Comparison of ENCODE assay signal across 8 cellular contexts in the genomic region with DNA sequence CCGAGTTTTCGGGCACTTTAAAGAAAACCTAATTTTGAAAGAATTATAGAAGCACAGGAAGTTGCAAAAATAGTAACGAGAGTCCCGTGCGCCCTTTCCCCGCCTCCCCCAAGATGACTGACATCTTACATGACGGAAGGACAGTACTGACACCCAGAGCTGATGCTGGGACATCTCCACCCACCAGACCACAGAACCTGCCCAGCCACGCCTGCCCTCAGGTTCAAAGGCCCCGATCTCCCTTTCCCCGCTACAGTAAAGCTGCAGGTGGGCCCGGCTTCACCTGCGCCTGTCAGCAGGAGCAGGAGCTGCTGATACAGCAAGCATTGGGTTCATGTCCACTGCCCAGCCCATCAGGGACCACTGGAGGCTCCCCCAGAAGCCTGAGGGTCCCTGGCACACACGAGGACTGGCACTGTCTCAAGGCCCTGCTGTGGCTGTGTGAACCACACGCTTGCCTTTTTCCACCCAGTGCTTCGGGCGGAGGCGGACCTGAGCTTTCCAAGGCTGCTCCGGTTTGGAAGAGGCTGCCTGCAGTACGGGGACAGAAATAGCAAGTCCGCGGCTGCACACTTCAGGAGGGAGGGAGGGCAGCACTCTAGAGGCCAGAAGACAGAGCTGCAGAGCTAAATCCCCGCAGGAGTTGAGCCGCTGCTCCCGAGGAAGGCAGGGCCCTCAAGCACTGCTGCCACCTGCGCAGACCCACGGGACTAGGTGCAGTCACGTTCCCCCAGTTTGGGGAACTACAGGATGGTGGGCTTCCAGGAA. TPM values are rescaled to one million over a fixed set of nuclear protein-coding genes. Genes with fewer than 3 reads are reported as not detected.
DNase-seq lines count a peak whose midpoint lies in the region; ATAC-seq lines count a peak whose summit lies in the region.

No MANE protein-coding gene starts in this region.

- peaks cover 0 to 28% (median 0%) of the 10 kb centered on the region in 3 donors for H3K36me3 Mint-ChIP-seq in naive thymus-derived CD8-positive, alpha-beta T cell

- DNase-seq in activated T-cell treated with anti-CD3 and anti-CD28 coated beads, Interleukin-2, amount 50 U/mL, for 48 hours, result peak; percentile 55 to 70
- peak; percentile 48 to 89 (median 76) for DNase-seq in naive thymus-derived CD8-positive, alpha-beta T cell
- DNase-seq in LoVo (ENCODE audit: low spot score) (no peak), DMS53 (lab: John Stamatoyannopoulos, UW) (no peak), T1000 (lab: John Stamatoyannopoulos, UW) (no peak), DMS79 (lab: John Stamatoyannopoulos, UW) (no peak)

- peak overlapping the region; percentile 26 to 83 (median 68) for H3K4me3 Mint-ChIP-seq in naive thymus-derived CD8-positive, alpha-beta T cell

- no peaks in the 10 kb centered on the region for H3K27me3 Mint-ChIP-seq in naive thymus-derived CD8-positive, alpha-beta T cell

- POLR2A ChIA-PET in naive thymus-derived CD8-positive, alpha-beta T cell (lab: Charles Lee), result interaction anchor here (0.5 to 3.9 kb wide), 18 partner anchors 10 to 520 kb away, joined by 3 to 35 read pairs (median 4); partner anchors contain the start of genes EEF2, PIAS4 and ZBTB7A

- peaks cover 14 to 72% (median 47%) of the 10 kb centered on the region in 4 donors for H3K4me1 Mint-ChIP-seq in naive thymus-derived CD8-positive, alpha-beta T cell

- peak; percentile 78 for ATAC-seq in GM19395 (IDR thresholded peaks at IDR 0.05; ENCODE audit: unreplicated experiment)
- peak; percentile 71 for ATAC-seq in HG03521 (IDR thresholded peaks at IDR 0.05; ENCODE audit: unreplicated experiment)
- ATAC-seq in naive thymus-derived CD8-positive, alpha-beta T cell, result peak; percentile 99 to 100

- H3K27ac Mint-ChIP-seq in naive thymus-derived CD8-positive, alpha-beta T cell, result peak overlapping the region; percentile 68 to 95 (median 88)

- H3K9me3 Mint-ChIP-seq in naive thymus-derived CD8-positive, alpha-beta T cell, result no peaks in the 10 kb centered on the region

RNA-seq across cellular contexts. Expression of gene MAP2K2, which starts 8.7 kb away (rescaled TPM):
- 100 to 1,000 TPM; 119 to 134 TPM for total RNA-seq in naive thymus-derived CD8-positive, alpha-beta T cell
- polyA plus RNA-seq in naive thymus-derived CD8-positive, alpha-beta T cell, result 100 to 1,000 TPM in 1 of 3 donors, 10 to 100 TPM in 2; 48.0 to 101 (median 67.3) TPM

RNA-seq across cellular contexts. Expression of gene CREB3L3, which starts 38.2 kb away (rescaled TPM):
- not detected for total RNA-seq in naive thymus-derived CD8-positive, alpha-beta T cell
- polyA plus RNA-seq in naive thymus-derived CD8-positive, alpha-beta T cell, result not detected

RNA-seq across cellular contexts. Expression of gene ZBTB7A, which starts 48.5 kb away (rescaled TPM):
- total RNA-seq in naive thymus-derived CD8-positive, alpha-beta T cell, result 10 to 100 TPM; 59.9 TPM
- polyA plus RNA-seq in naive thymus-derived CD8-positive, alpha-beta T cell, result 10 to 100 TPM; 31.3 to 52.2 (median 31.5) TPM

Comparison
In these comparisons a context has a peak if more than half of its experiments do, and no peak if none do; other contexts are left out.
1. DNase-seq: peak in activated T-cell treated with anti-CD3 and anti-CD28 coated beads, Interleukin-2, amount 50 U/mL, for 48 hours (2 of 2) and naive thymus-derived CD8-positive, alpha-beta T cell (10 of 10); none in LoVo (single experiment), DMS53 (single experiment), T1000 (single experiment) and DMS79 (single experiment).
2. Peak in every context shown above with its lines, with median percentiles within 50 percentile points of each other: ATAC-seq.